Comparison of ENCODE assay signal across 9 cellular contexts in genomic region chr16:11794991-11795886, GRCh38. TPM values are rescaled to one million over a fixed set of nuclear protein-coding genes. Genes with fewer than 3 reads are reported as not detected.
DNase-seq lines count a peak whose midpoint lies in the region; ATAC-seq, FAIRE-seq and TF ChIP-seq lines count a peak whose summit lies in the region.
"Had no signal": no experiment of that assay in that cellular context is flagged by ENCODE, and none has a peak within 500 bp of the region (broad histone marks: within the 10 kb centered on the region; RNA-seq: fewer than 3 reads in every experiment).

No MANE protein-coding gene starts in this region.

- H3K9me3 ChIP-seq in A673 (ENCODE audit: low read depth, low read length, poor library complexity, severe bottlenecking) (no peaks in the 10 kb centered on the region), HEK293 (ENCODE audit: control insufficient read depth, insufficient read depth, low read depth, low read length) (no peaks in the 10 kb centered on the region), GM12878 (replicated peaks; ENCODE audit: control insufficient read depth, insufficient read depth, low read length) (no peaks in the 10 kb centered on the region), mesodermal cell (ENCODE audit: control insufficient read depth, low read length) (no peaks in the 10 kb centered on the region)

- H3K27me3 ChIP-seq in A673 (replicated peaks; ENCODE audit: insufficient read depth, low read depth, low read length, poor library complexity) = no peaks in the 10 kb centered on the region
- H3K27me3 ChIP-seq in GM12878 (replicated peaks in 1 of 2; ENCODE audit: control insufficient read depth in 2 of 2, insufficient read depth in 2 of 2, low read length in 1 of 2) = no peaks in the 10 kb centered on the region

- in situ Hi-C loops in GM12878 (cut with MboI) = no loop called here

- H3K79me2 ChIP-seq in GM12878 (ENCODE audit: control insufficient read depth, insufficient read depth, low read length) = peaks cover 93% of the 10 kb centered on the region

- RAD21 ChIA-PET in GM12878 (lab: Charles Lee; ENCODE audit: unreplicated experiment) = interaction anchor here (0.9 to 10.7 kb wide), 3 partner anchors 11 to 52 kb away, joined by 3 to 174 read pairs (median 12); partner anchors contain the start of gene TXNDC11

- no peak for FAIRE-seq in GM12878 (lab: Jason Lieb, UNC)
- FAIRE-seq: GM18507 had no signal

- CTCF ChIA-PET in A673 (lab: Charles Lee) = no interaction called here
- CTCF ChIA-PET in HEK293 (lab: Yijun Ruan, JAX) = interaction anchor here (0.6 kb wide), 1 partner anchor 389 kb away, joined by 5 read pairs; no protein-coding TSS in a partner anchor
- CTCF ChIA-PET in GM12878 (lab: Yijun Ruan, JAX) = interaction anchor here (0.9 to 7.9 kb wide), 6 partner anchors 9 to 53 kb away, joined by 3 to 62 read pairs (median 12); partner anchors contain the start of gene TXNDC11

- peaks cover 4% of the 10 kb centered on the region; the same call in 1 of the 2 replicates for H4K20me1 ChIP-seq in GM12878 (ENCODE audit: control insufficient read depth, insufficient read depth)

- ATAC-seq in GM12878 (no peak), GM19463 (IDR thresholded peaks at IDR 0.05; ENCODE audit: unreplicated experiment) (no peak), GM19397 (IDR thresholded peaks at IDR 0.05; ENCODE audit: unreplicated experiment) (no peak)

- peaks cover 14% of the 10 kb centered on the region for H3K36me3 ChIP-seq in A673 (ENCODE audit: insufficient read depth, low read length, poor library complexity, severe bottlenecking)
- peaks cover 3 to 13% of the 10 kb centered on the region in 2 experiments; a peak in 2 of 3 replicates for H3K36me3 ChIP-seq in HEK293 (ENCODE audit: control insufficient read depth in 2 of 2, insufficient read depth in 1 of 2, low read length in 2 of 2)
- H3K36me3 ChIP-seq in GM12878 (ENCODE audit: control insufficient read depth in 2 of 2, insufficient read depth in 2 of 2, low read length in 1 of 2) = peaks cover 0 to 4% of the 10 kb centered on the region in 2 experiments; a peak in 3 of 4 replicates
- H3K36me3 ChIP-seq in mesodermal cell (ENCODE audit: control insufficient read depth, insufficient read depth, low read length) = peaks cover 36% of the 10 kb centered on the region

- DNase-seq in A673 (ENCODE audit: low spot score) (no peak), GM12878 (ENCODE audit: low read depth, low spot score) (no peak), RPMI8226 (no peak), OCI-M2 (lab: John Stamatoyannopoulos, UW; ENCODE audit: unreplicated experiment) (no peak)

- POLR2A ChIA-PET in A673 (lab: Charles Lee; ENCODE audit: low non-redundant PET) = no interaction called here
- POLR2A ChIA-PET in HEK293 (lab: Yijun Ruan, JAX) = no interaction called here
- POLR2A ChIA-PET in GM12878 (lab: Charles Lee) = interaction anchor here (0.6 to 12.7 kb wide), 4 partner anchors 18 to 168 kb away, joined by 3 to 410 read pairs (median 84); partner anchors contain the start of gene TXNDC11

- SMC1A ChIA-PET in GM12878 (lab: Charles Lee; ENCODE audit: uncharacterized antibody, unreplicated experiment) = interaction anchor here (0.8 to 11.9 kb wide), 8 partner anchors 9 to 113 kb away, joined by 3 to 184 read pairs (median 4); partner anchors contain the start of gene TXNDC11

- H3K4me1 ChIP-seq in A673 (ENCODE audit: insufficient read depth, low read length, poor library complexity, severe bottlenecking) (peaks cover 19% of the 10 kb centered on the region), HEK293 (ENCODE audit: control insufficient read depth, insufficient read depth, low read length) (peaks cover 23% of the 10 kb centered on the region), GM12878 (ENCODE audit: control insufficient read depth, insufficient read depth, low read length) (peaks cover 23% of the 10 kb centered on the region), mesodermal cell (ENCODE audit: control insufficient read depth, insufficient read depth, low read length, poor library complexity, severe bottlenecking) (peaks cover 26% of the 10 kb centered on the region)

- no peak for TF ChIP-seq EP300 in GM12878 (IDR thresholded peaks at IDR 0.05; ENCODE audit: borderline replicate concordance in 1 of 2, control insufficient read depth in 1 of 2, low read depth in 2 of 2, low read length in 2 of 2)

- H3K4me3 ChIP-seq in A673 (ENCODE audit: low read depth, low read length, poor library complexity, severe bottlenecking) = peak overlapping the region; percentile 83
- H3K4me3 ChIP-seq in HEK293 (ENCODE audit: low read depth, low read length) = no peak overlapping the region
- H3K4me3 ChIP-seq in GM12878 = peak overlapping the region; percentile 97
- peak overlapping the region; percentile 98 for H3K4me3 ChIP-seq in mesodermal cell (ENCODE audit: extremely low read depth, insufficient read depth, low read length, poor library complexity, severe bottlenecking)

- H2AFZ ChIP-seq in GM12878 (ENCODE audit: control insufficient read depth, low read depth, low read length) = no peak overlapping the region

- H3K27ac ChIP-seq in A673 (ENCODE audit: low read depth, low read length, poor library complexity, severe bottlenecking) (peak overlapping the region; percentile 37), HEK293 (ENCODE audit: extremely low read depth, low read depth, low read length) (no peak overlapping the region), GM12878 (ENCODE audit: control insufficient read depth, insufficient read depth) (peak overlapping the region; percentile 84; the same call in 1 of the 2 replicates), mesodermal cell (ENCODE audit: low read depth, low read length, severe bottlenecking) (peak overlapping the region; percentile 54)

- peak overlapping the region; percentile 81 for H3K9ac ChIP-seq in GM12878 (ENCODE audit: control insufficient read depth, insufficient read depth, low read length)

- TF ChIP-seq RAD21 in GM12878 (IDR thresholded peaks at IDR 0.05; ENCODE audit: insufficient read depth, low read depth, low read length) = no peak

- no peak for TF ChIP-seq CTCF in A673 (conservative IDR thresholded peaks at IDR 0.05; ENCODE audit: low read depth, low read length)
- no peak for TF ChIP-seq CTCF in HEK293 (tag by site-specific recombination; IDR thresholded peaks at IDR 0.05)
- no peak for TF ChIP-seq CTCF in GM12878 (IDR thresholded peaks at IDR 0.05 in 2 of 3, conservative IDR thresholded peaks at IDR 0.05 in 1 of 3; ENCODE audit: control insufficient read depth in 2 of 3, extremely low read depth in 1 of 3, insufficient read depth in 1 of 3, low read depth in 3 of 3, low read length in 3 of 3)

- TF ChIP-seq POLR2A in GM12878 (IDR thresholded peaks at IDR 0.05; ENCODE audit: low read depth, low read length) = no peak

- WGBS in GM12878 (ENCODE audit: insufficient coverage, insufficient replicate concordance, low lambda C conversion rate, missing lambda C conversion rate) = 86% methylated on average over 21 of the region's 21 CpGs
- WGBS in mesodermal cell (ENCODE audit: insufficient coverage in 2 of 2), 2 experiments = 94 to 95% methylated on average over 12 to 13 of the region's 21 CpGs

- peak overlapping the region; percentile 24 for H3K4me2 ChIP-seq in GM12878 (ENCODE audit: control insufficient read depth, insufficient read depth)

- BruUV-seq in A673 (replicated peaks; lab: Mats Ljungman, UMichigan) = no TSS peak
- TSS peak; percentile 50 for BruUV-seq in GM12878 (replicated peaks; lab: Mats Ljungman, UMichigan)

- intact Hi-C loops in A673 (cut with micrococcal nuclease; ENCODE audit: unreplicated experiment) = loop anchor here (5.0 to 10.0 kb wide), 2 partner anchors 52 to 270 kb away; no protein-coding TSS in a partner anchor
- intact Hi-C loops in GM12878 (cut with micrococcal nuclease; ENCODE audit: unreplicated experiment) = no loop called here

RNA-seq across cellular contexts. Expression of gene ZC3H7A, which starts 1.8 kb away (rescaled TPM):
- 65.0 and 67.2 TPM in 2 replicates for total RNA-seq in A673 (2021)
- total RNA-seq in GM12878 (2013; cell fraction: nucleolus; rRNA removed) = 438 and 443 TPM in 2 replicates
- total RNA-seq in GM12878 (2014; rRNA removed) = 53.8 and 61.9 TPM in 2 replicates
- 63.2 and 68.6 TPM in 2 replicates for total RNA-seq in GM12878 (2014; rRNA removed; fragmentation: Illumina TruSeq; extraction: Trizol)
- total RNA-seq in GM12878 (2021) = 67.0 and 67.9 TPM in 2 replicates
- polyA plus RNA-seq in GM12878 (2011; ENCODE audit: low read depth) = 58.3 TPM
- 188 and 243 TPM in 2 replicates for polyA plus RNA-seq in GM12878 (2011; rRNA removed)
- polyA plus RNA-seq in GM12878 (2011; cell fraction: cytosol; rRNA removed) = 117 and 155 TPM in 2 replicates
- polyA plus RNA-seq in GM12878 (2011; cell fraction: nucleus; rRNA removed) = 352 and 369 TPM in 2 replicates
- polyA plus RNA-seq in GM12878 (2012) = 57.6 and 76.8 TPM in 2 replicates
- 94.8 and 123 TPM in 2 replicates for polyA plus RNA-seq in GM12878 (2014; fragmentation: Illumina TruSeq; extraction: Trizol)
- polyA plus RNA-seq in GM12878 (2014; fragmentation: Nextera tagmentation; extraction: Ambion mirVana) = 10 to 100 TPM; 46.3 to 77.8 TPM
- polyA plus RNA-seq in GM12878 (2014; rRNA removed) = 54.6 and 56.6 TPM in 2 replicates
- 10 to 100 TPM; 69.4 to 70.0 TPM for polyA plus RNA-seq in GM12878 (2016; fragmentation: Nextera tagmentation; extraction: Ambion mirVana)
- 106 and 129 TPM in 2 replicates for polyA minus RNA-seq in GM12878 (2011; rRNA and poly(A)+ RNA removed)
- 34.3 and 36.0 TPM in 2 replicates for polyA minus RNA-seq in GM12878 (2011; cell fraction: cytosol; rRNA and poly(A)+ RNA removed)
- polyA minus RNA-seq in GM12878 (2011; cell fraction: nucleus; rRNA and poly(A)+ RNA removed) = 89.0 and 106 TPM in 2 replicates
- polyA plus RNA-seq in mesodermal cell (2013, experiment 1 of 2) = 50.9 TPM
- polyA plus RNA-seq in mesodermal cell (2013, experiment 2 of 2) = 52.2 TPM

RNA-seq across cellular contexts. Expression of gene TXNDC11, which starts 52.6 kb away (rescaled TPM):
- 17.0 and 17.6 TPM in 2 replicates for total RNA-seq in A673 (2021)
- 97.8 and 99.6 TPM in 2 replicates for total RNA-seq in GM12878 (2013; cell fraction: nucleolus; rRNA removed)
- 54.4 and 59.1 TPM in 2 replicates for total RNA-seq in GM12878 (2014; rRNA removed)
- 33.3 and 43.1 TPM in 2 replicates for total RNA-seq in GM12878 (2014; rRNA removed; fragmentation: Illumina TruSeq; extraction: Trizol)
- total RNA-seq in GM12878 (2021) = 45.8 and 51.8 TPM in 2 replicates
- polyA plus RNA-seq in GM12878 (2011; ENCODE audit: low read depth) = 38.0 TPM
- polyA plus RNA-seq in GM12878 (2011; rRNA removed) = 71.0 and 86.7 TPM in 2 replicates
- 96.3 and 103 TPM in 2 replicates for polyA plus RNA-seq in GM12878 (2011; cell fraction: cytosol; rRNA removed)
- 86.4 and 91.4 TPM in 2 replicates for polyA plus RNA-seq in GM12878 (2011; cell fraction: nucleus; rRNA removed)
- 48.2 and 55.5 TPM in 2 replicates for polyA plus RNA-seq in GM12878 (2012)
- 40.7 and 49.9 TPM in 2 replicates for polyA plus RNA-seq in GM12878 (2014; fragmentation: Illumina TruSeq; extraction: Trizol)
- 1 to 10 TPM; 1.7 to 7.3 TPM for polyA plus RNA-seq in GM12878 (2014; fragmentation: Nextera tagmentation; extraction: Ambion mirVana)
- polyA plus RNA-seq in GM12878 (2014; rRNA removed) = 57.0 and 59.9 TPM in 2 replicates
- 10 to 100 TPM; 69.8 to 70.7 TPM for polyA plus RNA-seq in GM12878 (2016; fragmentation: Nextera tagmentation; extraction: Ambion mirVana)
- polyA minus RNA-seq in GM12878 (2011; rRNA and poly(A)+ RNA removed) = 79.2 and 95.3 TPM in 2 replicates
- polyA minus RNA-seq in GM12878 (2011; cell fraction: cytosol; rRNA and poly(A)+ RNA removed) = 28.7 and 34.5 TPM in 2 replicates
- polyA minus RNA-seq in GM12878 (2011; cell fraction: nucleus; rRNA and poly(A)+ RNA removed) = 27.4 and 50.4 TPM in 2 replicates
- 22.1 TPM for polyA plus RNA-seq in mesodermal cell (2013, experiment 1 of 2)
- polyA plus RNA-seq in mesodermal cell (2013, experiment 2 of 2) = 17.1 TPM

RNA-seq across cellular contexts. Expression of gene RSL1D1, which starts 56.1 kb away (rescaled TPM):
- total RNA-seq in A673 (2021) (313 and 365 TPM in 2 replicates), GM12878 (2014; rRNA removed) (106 and 169 TPM in 2 replicates), GM12878 (2014; rRNA removed; fragmentation: Illumina TruSeq; extraction: Trizol) (298 and 321 TPM in 2 replicates), GM12878 (2021) (191 and 195 TPM in 2 replicates)
- total RNA-seq in GM12878 (2013; cell fraction: nucleolus; rRNA removed) = 81.4 and 82.1 TPM in 2 replicates
- polyA plus RNA-seq in GM12878 (2011; ENCODE audit: low read depth) = 76.3 TPM
- polyA plus RNA-seq in GM12878 (2011; rRNA removed) (182 and 374 TPM in 2 replicates), GM12878 (2014; fragmentation: Illumina TruSeq; extraction: Trizol) (535 and 601 TPM in 2 replicates), GM12878 (2014; fragmentation: Nextera tagmentation; extraction: Ambion mirVana) (100 to 1,000 TPM; 288 to 367 TPM), GM12878 (2014; rRNA removed) (139 and 173 TPM in 2 replicates), GM12878 (2016; fragmentation: Nextera tagmentation; extraction: Ambion mirVana) (100 to 1,000 TPM; 366 to 393 TPM)
- polyA plus RNA-seq in GM12878 (2011; cell fraction: cytosol; rRNA removed) = 55.2 and 56.9 TPM in 2 replicates
- 19.0 and 29.6 TPM in 2 replicates for polyA plus RNA-seq in GM12878 (2011; cell fraction: nucleus; rRNA removed)
- polyA plus RNA-seq in GM12878 (2012) = 210 and 234 TPM in 2 replicates
- 67.2 and 96.8 TPM in 2 replicates for polyA minus RNA-seq in GM12878 (2011; rRNA and poly(A)+ RNA removed)
- polyA minus RNA-seq in GM12878 (2011; cell fraction: cytosol; rRNA and poly(A)+ RNA removed) = 66.8 and 81.0 TPM in 2 replicates
- 9.4 and 18.1 TPM in 2 replicates for polyA minus RNA-seq in GM12878 (2011; cell fraction: nucleus; rRNA and poly(A)+ RNA removed)
- 124 TPM for polyA plus RNA-seq in mesodermal cell (2013, experiment 1 of 2)
- polyA plus RNA-seq in mesodermal cell (2013, experiment 2 of 2) = 146 TPM
